ENCODE assay signal across 28 cellular contexts in genomic region chr21:39774252-39774651, GRCh38.
"Had no signal": no experiment of that assay in that cellular context is flagged by ENCODE, and none has a peak within 500 bp of the region (broad histone marks: within the 10 kb centered on the region; RNA-seq: fewer than 3 reads in every experiment).

No MANE protein-coding gene starts in this region.

- H3K27me3 ChIP-seq: brain microvascular endothelial cell, SJCRH30 had no signal

- H3K4me1 ChIP-seq: SJCRH30 had no signal

- H3K4me3 ChIP-seq: SJCRH30, SK-N-MC had no signal

- H3K36me3 ChIP-seq: brain microvascular endothelial cell, SJCRH30 had no signal

- H3K27ac ChIP-seq: brain microvascular endothelial cell, SJCRH30, SK-N-MC had no signal

- DNase-seq: activated CD4-positive, alpha-beta T cell treated with anti-CD3 and anti-CD28 coated beads, Interleukin-2, amount 10 ng/mL, durations not matched to agents 24 days and 14 days; activated CD4-positive, alpha-beta T cell treated with anti-CD3 and anti-CD28 coated beads, Interleukin-2, amount 50 U/mL, for 4 hours; activated CD8-positive, alpha-beta T cell treated with anti-CD3 and anti-CD28 coated beads for 36 hours; activated effector memory CD4-positive, alpha-beta T cell treated with anti-CD3 and anti-CD28 coated beads, Interleukin-2, amount 50 U/mL, for 16 hours; activated naive CD4-positive, alpha-beta T cell; activated naive CD4-positive, alpha-beta T cell treated with anti-CD3 and anti-CD28 coated beads, Interleukin-2, amount 50 U/mL, for 16 hours; activated naive CD8-positive, alpha-beta T cell treated with anti-CD3 and anti-CD28 coated beads for 36 hours; activated T-cell treated with anti-CD3 and anti-CD28 coated beads, Interleukin-2, amount 50 U/mL, for 1 hour; activated T-cell treated with anti-CD3 and anti-CD28 coated beads, Interleukin-2, amount 50 U/mL, for 72 hours; amniotic stem cell; aorta; brain microvascular endothelial cell; central memory CD4-positive, alpha-beta T cell; Karpas-422; KBM-7; NCI-H1105; NCI-H1436; NCI-H1694; NCI-H1930; NCI-H226; NCI-H446 treated with DMSO at 0.1 percent for 48 hours; NCI-H524; NCI-H69; Right ventricle myocardium superior; T1000 had no signal

- H3K9me3 ChIP-seq: SJCRH30 had no signal

- FAIRE-seq: TTC549 had no signal
